Comparison of ENCODE assay signal across 11 cellular contexts in genomic region chr3:47444103-47444502, GRCh38. TPM values are rescaled to one million over a fixed set of nuclear protein-coding genes. Genes with fewer than 3 reads are reported as not detected.
DNase-seq lines count a peak whose midpoint lies in the region; ATAC-seq and TF ChIP-seq lines count a peak whose summit lies in the region.
"Had no signal": no experiment of that assay in that cellular context is flagged by ENCODE, and none has a peak within 500 bp of the region (broad histone marks: within the 10 kb centered on the region; RNA-seq: fewer than 3 reads in every experiment).

No MANE protein-coding gene starts in this region.

- H3K27ac Mint-ChIP-seq in effector memory CD8-positive, alpha-beta T cell = peak overlapping the region; percentile 19 to 61
- H3K27ac Mint-ChIP-seq in naive thymus-derived CD8-positive, alpha-beta T cell = peak overlapping the region in 6 of 10 donors; percentile 10 to 78 (median 42)

- WGBS in ovary, 3 donors = 81 to 83% (median 81%) methylated on average over 5 of the region's 5 CpGs

- peaks cover 25% of the 10 kb centered on the region for H3K36me3 Mint-ChIP-seq in effector memory CD8-positive, alpha-beta T cell (ENCODE audit: insufficient read depth)
- H3K36me3 Mint-ChIP-seq in naive thymus-derived CD8-positive, alpha-beta T cell = peaks cover 0 to 47% (median 22%) of the 10 kb centered on the region in 3 donors

- H3K4me1 ChIP-seq in right atrium auricular region (peaks cover 0 to 21% of the 10 kb centered on the region in 2 donors), uterus (peaks cover 0 to 11% of the 10 kb centered on the region in 2 donors), ovary (ENCODE audit: insufficient read depth) (peaks cover 7% of the 10 kb centered on the region)

- TF ChIP-seq CTCF in right atrium auricular region (IDR thresholded peaks at IDR 0.05) = no peak
- TF ChIP-seq CTCF in uterus (IDR thresholded peaks at IDR 0.05) = no peak
- no peak for TF ChIP-seq CTCF in ovary (IDR thresholded peaks at IDR 0.05)

- H3K9me3 ChIP-seq in right atrium auricular region (no peaks in the 10 kb centered on the region), uterus (no peaks in the 10 kb centered on the region), ovary (no peaks in the 10 kb centered on the region)

- H3K36me3 ChIP-seq in right atrium auricular region (peaks cover 17% of the 10 kb centered on the region), uterus (no peaks in the 10 kb centered on the region), ovary (no peaks in the 10 kb centered on the region)

- no peak for TF ChIP-seq EP300 in ovary (IDR thresholded peaks at IDR 0.05)

- H3K9me3 Mint-ChIP-seq in effector memory CD8-positive, alpha-beta T cell = peaks cover 0 to 1% of the 10 kb centered on the region in 2 donors
- H3K9me3 Mint-ChIP-seq in naive thymus-derived CD8-positive, alpha-beta T cell = peaks cover 0 to 6% (median 0%) of the 10 kb centered on the region in 9 donors

- TF ChIP-seq POLR2A in uterus (IDR thresholded peaks at IDR 0.05) = no peak
- no peak for TF ChIP-seq POLR2A in ovary (IDR thresholded peaks at IDR 0.05)

- DNase-seq in right atrium auricular region (ENCODE audit: low spot score) (no peak), left cardiac atrium (no peak), uterus (no peak), dermis blood vessel endothelial cell (no peak), ovary (no peak)
- DNase-seq in effector memory CD8-positive, alpha-beta T cell = no peak
- no peak for DNase-seq in naive thymus-derived CD8-positive, alpha-beta T cell
- DNase-seq: activated gamma-delta T cell treated with Interleukin-2 at 50 U/mL for 16 hours; NK-92 treated with Interleukin-12 subunit alpha and Interleukin-12 subunit beta, amount 100 ng/mL, for 24 hours had no signal

- POLR2A ChIA-PET in naive thymus-derived CD8-positive, alpha-beta T cell (lab: Charles Lee) = interaction anchor here (0.7 kb wide), 1 partner anchor 12 kb away, joined by 3 read pairs; no protein-coding TSS in a partner anchor

- no peaks in the 10 kb centered on the region for H3K27me3 Mint-ChIP-seq in effector memory CD8-positive, alpha-beta T cell
- no peaks in the 10 kb centered on the region for H3K27me3 Mint-ChIP-seq in naive thymus-derived CD8-positive, alpha-beta T cell

- H3K4me1 Mint-ChIP-seq in effector memory CD8-positive, alpha-beta T cell (ENCODE audit: low read depth in 2 of 2) = peaks cover 11 to 28% of the 10 kb centered on the region in 2 donors
- peaks cover 4 to 23% (median 18%) of the 10 kb centered on the region in 4 donors for H3K4me1 Mint-ChIP-seq in naive thymus-derived CD8-positive, alpha-beta T cell

- ATAC-seq in left cardiac atrium (no peak), HG02970 (IDR thresholded peaks at IDR 0.05; ENCODE audit: low FRiP score, unreplicated experiment) (no peak)
- no peak for ATAC-seq in effector memory CD8-positive, alpha-beta T cell (replicated peaks)
- ATAC-seq in naive thymus-derived CD8-positive, alpha-beta T cell = no peak

- H3K27me3 ChIP-seq in right atrium auricular region (no peaks in the 10 kb centered on the region), uterus (no peaks in the 10 kb centered on the region), ovary (no peaks in the 10 kb centered on the region)

- intact Hi-C loops in left cardiac atrium (cut with DNase I) (no loop called here), uterus (cut with DNase I; ENCODE audit: low total_unique reads) (no loop called here), ovary (cut with DNase I) (no loop called here)

- H3K4me3 ChIP-seq in right atrium auricular region (no peak overlapping the region), uterus (no peak overlapping the region), ovary (no peak overlapping the region)

- H3K4me3 Mint-ChIP-seq in effector memory CD8-positive, alpha-beta T cell = no peak overlapping the region
- H3K4me3 Mint-ChIP-seq in naive thymus-derived CD8-positive, alpha-beta T cell = no peak overlapping the region
- H3K4me3 Mint-ChIP-seq: neural crest cell had no signal

- H3K27ac ChIP-seq in right atrium auricular region (peak overlapping the region; percentile 64 to 80), uterus (peak overlapping the region; percentile 63 to 73), ovary (peak overlapping the region in 1 of 2 donors; percentile 24)

RNA-seq across cellular contexts. Expression of gene SCAP, which starts 31.6 kb away (rescaled TPM):
- total RNA-seq in right atrium auricular region = 10 to 100 TPM; 46.5 to 57.3 TPM
- total RNA-seq in left cardiac atrium = 10 to 100 TPM; 41.5 to 49.1 TPM
- 10 to 100 TPM; 94.8 to 95.9 TPM for total RNA-seq in naive thymus-derived CD8-positive, alpha-beta T cell
- 10 to 100 TPM; 32.3 to 55.7 (median 38.7) TPM for polyA plus RNA-seq in naive thymus-derived CD8-positive, alpha-beta T cell
- 10 to 100 TPM; 28.7 to 93.0 (median 48.3) TPM for total RNA-seq in uterus
- 83.0 and 116 TPM in 2 replicates for total RNA-seq in dermis blood vessel endothelial cell
- total RNA-seq in ovary = 100 to 1,000 TPM in 1 of 7 donors, 10 to 100 TPM in 6; 53.7 to 104 (median 80.9) TPM
- 100 to 1,000 TPM in 1 of 2 donors, 10 to 100 TPM in 1; 52.4 to 192 TPM for polyA plus RNA-seq in ovary
